Comparison of ENCODE assay signal across 14 cellular contexts in the genomic region with DNA sequence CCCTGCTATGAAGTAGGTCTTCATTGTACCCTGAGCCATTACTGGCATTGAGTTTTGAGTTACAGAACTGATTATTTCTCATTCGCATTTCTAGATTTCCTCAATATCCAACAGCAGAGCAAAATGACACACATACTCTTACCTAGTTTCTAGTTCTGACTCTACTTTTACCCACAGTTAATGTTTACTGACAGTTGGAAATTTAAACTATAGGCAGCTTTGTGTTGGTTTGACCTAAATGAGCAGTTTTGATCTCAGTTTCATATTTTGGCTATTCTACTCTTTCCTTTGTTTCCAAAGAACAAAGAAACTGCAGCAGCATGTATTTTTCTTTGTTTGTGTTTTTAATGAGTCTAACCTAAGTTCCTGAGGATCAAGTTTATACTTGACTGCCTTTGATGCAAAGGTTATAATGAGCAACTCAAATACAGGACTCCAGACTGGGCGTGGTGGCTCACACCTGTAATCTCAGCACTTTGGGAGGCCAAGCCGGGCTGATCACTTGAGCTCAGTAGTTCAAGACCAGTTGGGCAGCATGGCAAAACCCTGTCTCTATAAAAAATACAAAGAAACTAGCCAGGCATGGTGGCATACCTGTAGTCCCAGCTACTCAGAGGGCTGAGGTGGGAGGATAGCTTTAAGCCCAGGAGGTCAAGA. TPM values are rescaled to one million over a fixed set of nuclear protein-coding genes. Genes with fewer than 3 reads are reported as not detected.
A peak's percentile ranks its signal among the peaks of the same experiment; 100 is the strongest.
DNase-seq lines count a peak whose midpoint lies in the region; ATAC-seq and TF ChIP-seq lines count a peak whose summit lies in the region.
"Had no signal": no experiment of that assay in that cellular context is flagged by ENCODE, and none has a peak within 500 bp of the region (broad histone marks: within the 10 kb centered on the region; RNA-seq: fewer than 3 reads in every experiment).

No MANE protein-coding gene starts in this region.

- H3K9me3 Mint-ChIP-seq in activated T-helper 17 cell treated with anti-CD3 and anti-CD28 coated beads, Interleukin-2, amount 50 U/mL, for 72 hours, result no peaks in the 10 kb centered on the region

- intact Hi-C loops in thyroid gland (cut with DNase I), result no loop called here

- ATAC-seq in GM19043 (IDR thresholded peaks at IDR 0.05; ENCODE audit: low read depth, unreplicated experiment) (peak; percentile 67), HG03060 (IDR thresholded peaks at IDR 0.05; ENCODE audit: low read depth, unreplicated experiment) (peak; percentile 55), GM18519 (IDR thresholded peaks at IDR 0.05; ENCODE audit: low FRiP score, unreplicated experiment) (no peak)
- peak; percentile 93 for ATAC-seq in activated T-helper 17 cell treated with anti-CD3 and anti-CD28 coated beads, Interleukin-2, amount 50 U/mL, for 72 hours (replicated peaks)
- ATAC-seq: foreskin keratinocyte had no signal

- H3K4me3 ChIP-seq in GM06990 (replicated peaks; ENCODE audit: low read depth, low read length) (no peak overlapping the region), thyroid gland (replicated peaks in 1 of 3) (no peak overlapping the region)
- H3K4me3 ChIP-seq: left ventricle myocardium inferior, suprapubic skin had no signal

- no peak for TF ChIP-seq POLR2A in thyroid gland (IDR thresholded peaks at IDR 0.05)

- H3K9me3 ChIP-seq in thyroid gland, result no peaks in the 10 kb centered on the region
- H3K9me3 ChIP-seq: left ventricle myocardium inferior, suprapubic skin had no signal

- peaks cover 20% of the 10 kb centered on the region for H3K4me1 Mint-ChIP-seq in activated T-helper 17 cell treated with anti-CD3 and anti-CD28 coated beads, Interleukin-2, amount 50 U/mL, for 72 hours

- TF ChIP-seq CTCF in GM06990 (IDR thresholded peaks at IDR 0.05; ENCODE audit: insufficient read depth, low read length, poor library complexity, severe bottlenecking) (no peak), thyroid gland (IDR thresholded peaks at IDR 0.05) (no peak), RWPE1 (conservative IDR thresholded peaks at IDR 0.05; ENCODE audit: low read depth) (no peak)

- peaks cover 70% of the 10 kb centered on the region for H3K36me3 Mint-ChIP-seq in activated T-helper 17 cell treated with anti-CD3 and anti-CD28 coated beads, Interleukin-2, amount 50 U/mL, for 72 hours (ENCODE audit: low read depth)

- H3K27ac ChIP-seq in thyroid gland (no peak overlapping the region), RWPE1 (no peak overlapping the region)
- H3K27ac ChIP-seq: C4-2B, foreskin keratinocyte, left ventricle myocardium inferior, suprapubic skin had no signal

- POLR2A ChIA-PET in RWPE1 (lab: Yijun Ruan, JAX; ENCODE audit: low non-redundant PET), result no interaction called here

- H3K4me3 Mint-ChIP-seq in activated T-helper 17 cell treated with anti-CD3 and anti-CD28 coated beads, Interleukin-2, amount 50 U/mL, for 72 hours, result peak overlapping the region; percentile 72

- no peaks in the 10 kb centered on the region for H3K27me3 Mint-ChIP-seq in activated T-helper 17 cell treated with anti-CD3 and anti-CD28 coated beads, Interleukin-2, amount 50 U/mL, for 72 hours

- H3K27me3 ChIP-seq in GM06990 (replicated peaks; ENCODE audit: control insufficient read depth, insufficient read depth, low read length) (no peaks in the 10 kb centered on the region), thyroid gland (no peaks in the 10 kb centered on the region)
- H3K27me3 ChIP-seq: foreskin keratinocyte, suprapubic skin had no signal

- CTCF ChIA-PET in RWPE1 (lab: Yijun Ruan, JAX), result no interaction called here

- 75 to 96% methylated on average over 3 of the region's 3 CpGs for WGBS in thyroid gland, 2 donors

- H3K36me3 ChIP-seq in GM06990 (ENCODE audit: control insufficient read depth, insufficient read depth, low read length), result no peaks in the 10 kb centered on the region
- H3K36me3 ChIP-seq in thyroid gland, result no peaks in the 10 kb centered on the region
- H3K36me3 ChIP-seq: left ventricle myocardium inferior, suprapubic skin had no signal

- H3K4me1 ChIP-seq in thyroid gland, result no peaks in the 10 kb centered on the region
- H3K4me1 ChIP-seq: left ventricle myocardium inferior, suprapubic skin had no signal

- DNase-seq in GM06990 (ENCODE audit: extremely low read depth, insufficient read length), result peak; percentile 61
- no peak for DNase-seq in thyroid gland
- no peak for DNase-seq in NCI-H345 treated with DMSO at 0.1 percent for 48 hours (lab: John Stamatoyannopoulos, UW; ENCODE audit: unreplicated experiment)
- DNase-seq in RWPE1 (ENCODE audit: low spot score), result no peak
- DNase-seq: left ventricle myocardium inferior; stimulated activated CD4-positive, alpha-beta T cell treated with anti-CD3 and anti-CD28 coated beads, Interleukin-2, amount 100 ng/mL, for 48 hours had no signal

- H3K27ac Mint-ChIP-seq in activated T-helper 17 cell treated with anti-CD3 and anti-CD28 coated beads, Interleukin-2, amount 50 U/mL, for 72 hours, result peak overlapping the region; percentile 91

RNA-seq across cellular contexts. Expression of a gene that starts 30.4 kb away (rescaled TPM):
- total RNA-seq in activated T-helper 17 cell treated with anti-CD3 and anti-CD28 coated beads, Interleukin-2, amount 50 U/mL, for 72 hours, result 10 to 100 TPM; 26.8 to 28.8 TPM
- 1 to 10 TPM; 1.8 to 3.6 (median 1.9) TPM for total RNA-seq in thyroid gland
- total RNA-seq: foreskin keratinocyte, osteocyte had no signal

Comparison
In these comparisons a context has a peak if more than half of its experiments do, and no peak if none do; other contexts are left out.
1. RNA of a gene that starts 30.4 kb away (total RNA-seq): 26.8 to 28.8 TPM in activated T-helper 17 cell treated with anti-CD3 and anti-CD28 coated beads, Interleukin-2, amount 50 U/mL, for 72 hours; 1.8 to 3.6 TPM in thyroid gland; every median in the first group is over 4 times any median in the second.